1 cellular context compared by ENCODE assay signal in the genomic region with DNA sequence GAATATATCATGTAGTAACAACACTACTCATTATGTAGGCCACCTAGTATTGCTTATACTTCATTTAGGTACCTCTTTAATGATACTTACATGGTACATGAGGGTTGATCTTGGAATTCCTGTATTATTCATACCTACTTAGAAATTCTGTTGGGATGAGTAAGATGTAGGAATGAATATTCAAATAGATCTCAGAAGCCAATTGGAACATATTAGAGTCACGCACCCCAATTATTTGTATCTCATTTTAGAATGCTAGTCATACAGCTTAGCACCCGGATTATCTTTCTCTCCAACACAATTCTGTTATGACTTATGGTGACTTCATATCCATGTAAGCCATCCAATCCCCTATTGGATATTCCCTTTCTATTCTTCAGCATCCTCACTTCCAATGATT.
TF ChIP-seq lines count a peak whose summit lies in the region.

No MANE protein-coding gene starts in this region.

TF ChIP-seq in IMR-90, 13 proteins besides CTCF, POLR2A, EP300 and RAD21:
- TF ChIP-seq SMC3 (IDR thresholded peaks at IDR 0.05; ENCODE audit: low read depth, low read length) (no peak), NFE2L2 (IDR thresholded peaks at IDR 0.05; ENCODE audit: low read depth, low read length) (no peak)
